7 cellular contexts compared by ENCODE assay signal in the genomic region with DNA sequence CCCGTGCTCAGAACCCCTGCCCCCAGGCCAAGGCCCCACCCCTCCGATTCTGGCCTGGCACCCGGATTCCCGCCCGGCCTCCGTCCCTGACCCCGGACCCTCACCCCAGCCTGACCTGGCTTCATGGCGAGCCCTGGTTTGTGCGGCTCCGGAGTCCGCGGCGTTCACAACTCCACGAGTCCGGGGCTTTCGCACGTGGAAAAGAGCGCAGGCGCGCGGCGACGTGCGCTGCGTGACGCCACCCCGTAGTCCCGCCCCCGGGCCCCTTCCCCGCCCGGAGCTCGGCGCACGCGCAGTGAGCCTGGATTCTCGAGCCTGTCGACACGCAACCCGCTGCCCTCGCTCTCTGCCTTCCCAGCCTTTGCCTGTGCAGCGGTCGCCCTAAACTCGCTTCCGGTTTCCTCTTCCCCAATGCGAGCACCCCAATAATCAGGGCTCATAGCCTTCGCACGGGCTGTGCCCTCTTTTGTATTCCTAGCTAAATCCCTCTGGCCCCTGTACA.
DNase-seq lines count a peak whose midpoint lies in the region; ATAC-seq and TF ChIP-seq lines count a peak whose summit lies in the region.

TSS of gene FBL (minus strand) at position 204 of the 502 bp plus-strand sequence. CDS start at position 125, 79 bp downstream.

- H3K4me3 ChIP-seq in astrocyte of the cerebellum (ENCODE audit: low read depth, low read length): peak within 1 kb of the TSS; percentile 90

- TF ChIP-seq CTCF in astrocyte of the cerebellum (IDR thresholded peaks at IDR 0.05; ENCODE audit: low read depth, low read length, missing control alignments): no peak

- in situ Hi-C loops in astrocyte of the cerebellum (cut with HindIII; ENCODE audit: low sequenced_read_pairs): no loop called here

- ATAC-seq in GM18505 (IDR thresholded peaks at IDR 0.05; ENCODE audit: unreplicated experiment) (peak; percentile 85), HG02973 (IDR thresholded peaks at IDR 0.05; ENCODE audit: unreplicated experiment) (peak; percentile 69)

- peak; percentile 89 for TF ChIP-seq POLR2A in GM18505 (IDR thresholded peaks at IDR 0.05; ENCODE audit: borderline replicate concordance, extremely low read depth, insufficient read depth, insufficient read length)

- DNase-seq in NCI-H2029 (lab: John Stamatoyannopoulos, UW) (peak; percentile 87), T-helper 9 cell (peak; percentile 99), astrocyte of the cerebellum (ENCODE audit: low read depth) (peak; percentile 65), hepatic stellate cell (ENCODE audit: low spot score) (peak; percentile 99), retina (peak; percentile 89)

Comparison
In these comparisons a context has a peak if more than half of its experiments do, and no peak if none do; other contexts are left out.
1. Peak in every context shown above with its lines: DNase-seq, ATAC-seq and H3K4me3 ChIP-seq.